ENCODE assay signal across 19 cellular contexts in the genomic region with DNA sequence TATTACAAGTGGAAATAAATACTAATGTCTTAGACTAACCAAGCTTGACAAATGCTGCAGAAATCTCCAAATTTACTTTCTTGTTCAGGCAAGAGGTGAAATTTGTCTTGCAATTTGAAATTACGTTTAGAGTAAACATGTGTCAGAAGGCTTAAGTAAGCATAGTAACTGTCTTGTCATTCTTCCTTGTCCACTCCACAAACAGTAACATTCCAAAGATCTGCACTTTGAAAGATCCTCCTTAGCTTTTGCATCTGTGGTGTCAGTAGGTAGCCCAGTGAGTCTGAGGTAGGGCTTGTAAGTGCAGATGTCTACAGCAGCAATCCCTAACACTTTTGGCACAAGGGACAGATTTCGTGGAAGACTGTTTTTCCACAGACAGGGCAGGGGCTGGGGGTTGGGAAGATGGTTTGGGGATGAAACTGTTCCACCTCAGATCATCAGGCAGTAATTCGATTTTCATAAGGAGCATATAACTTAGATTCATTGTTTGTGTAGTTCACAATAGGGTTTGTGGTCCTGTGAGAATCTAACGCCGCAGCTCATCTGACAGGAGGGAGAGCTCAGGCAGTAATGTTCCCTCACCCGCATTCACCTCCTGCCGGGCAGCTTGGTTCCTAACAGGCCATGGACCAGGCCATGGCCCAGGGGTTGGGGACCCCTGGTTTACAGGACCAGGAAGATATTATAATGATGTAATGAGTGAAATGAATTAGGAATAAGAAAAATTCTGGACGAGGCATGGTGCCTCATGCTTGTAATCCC. TPM values are rescaled to one million over a fixed set of nuclear protein-coding genes. Genes with fewer than 3 reads are reported as not detected.
DNase-seq lines count a peak whose midpoint lies in the region; ATAC-seq, FAIRE-seq and TF ChIP-seq lines count a peak whose summit lies in the region.
"Had no signal": no experiment of that assay in that cellular context is flagged by ENCODE, and none has a peak within 500 bp of the region (broad histone marks: within the 10 kb centered on the region; RNA-seq: fewer than 3 reads in every experiment).

No MANE protein-coding gene starts in this region.

- H3K27ac ChIP-seq in spleen: peak overlapping the region; percentile 3 to 74 (median 22)
- H3K27ac ChIP-seq: cardiac muscle cell, parathyroid adenoma, sigmoid colon had no signal

- TF ChIP-seq CTCF in HFFc6 (IDR thresholded peaks at IDR 0.05): no peak
- TF ChIP-seq CTCF in spleen (IDR thresholded peaks at IDR 0.05 in 8 of 11, conservative IDR thresholded peaks at IDR 0.05 in 3 of 11): no peak

- H3K27ac Mint-ChIP-seq in HFFc6 (peak overlapping the region; percentile 76), T-helper 17 cell (peak overlapping the region; percentile 81)
- no peak overlapping the region for H3K27ac Mint-ChIP-seq in activated CD4-positive, alpha-beta T cell treated with anti-CD3 and anti-CD28 coated beads for 36 hours

- TF ChIP-seq POLR2A in GM12891 (IDR thresholded peaks at IDR 0.05; ENCODE audit: low read depth, low read length): no peak; the same call in 1 of the 2 replicates
- no peak for TF ChIP-seq POLR2A in spleen (IDR thresholded peaks at IDR 0.05)

- FAIRE-seq in GM12891 (lab: Jason Lieb, UNC): peak; percentile 81

- peaks cover 8 to 100% (median 75%) of the 10 kb centered on the region in 6 donors for H3K4me1 ChIP-seq in spleen
- H3K4me1 ChIP-seq: sigmoid colon had no signal

- CTCF ChIA-PET in activated CD4-positive, alpha-beta T cell treated with anti-CD3 and anti-CD28 coated beads for 36 hours (lab: Charles Lee): interaction anchor here (1.2 kb wide), 1 partner anchor 11 kb away, joined by 3 read pairs; no protein-coding TSS in a partner anchor

- intact Hi-C loops in spleen (cut with DNase I; ENCODE audit: low total_unique reads): no loop called here
- intact Hi-C loops in activated CD4-positive, alpha-beta T cell treated with anti-CD3 and anti-CD28 coated beads for 36 hours (cut with DNase I, micrococcal nuclease): loop anchor here in 1 of 2 experiments (5.0 kb wide), 1 partner anchor 428 kb away; no protein-coding TSS in a partner anchor

- no peaks in the 10 kb centered on the region for H3K9me3 Mint-ChIP-seq in HFFc6
- H3K9me3 Mint-ChIP-seq in activated CD4-positive, alpha-beta T cell treated with anti-CD3 and anti-CD28 coated beads for 36 hours (ENCODE audit: low read depth): no peaks in the 10 kb centered on the region
- H3K9me3 Mint-ChIP-seq: activated T-helper 17 cell treated with anti-CD3 and anti-CD28 coated beads, Interleukin-2, amount 50 U/mL, for 72 hours had no signal

- DNase-seq in GM12891 (ENCODE audit: insufficient read length, low spot score) (no peak), HFFc6 (no peak), T-helper 17 cell (no peak), spleen (no peak), HUDEP-2 (lab: John Stamatoyannopoulos, UW; ENCODE audit: unreplicated experiment in 76 of 76) (no peak)
- DNase-seq in activated CD4-positive, alpha-beta T cell treated with anti-CD3 and anti-CD28 coated beads for 36 hours: no peak
- DNase-seq: activated CD8-positive, alpha-beta memory T cell treated with anti-CD3 and anti-CD28 coated beads, Interleukin-2, amount 10 ng/mL, durations not matched to agents 7 days and 5 days; AML-193; KBM-7; NCI-H1092; NCI-H526 treated with DMSO at 0.1 percent for 48 hours; OCI-M1; sigmoid colon; stimulated activated CD4-positive, alpha-beta T cell treated with anti-CD3 and anti-CD28 coated beads, Interleukin-1b, Interleukin-23, amount 100 ng/mL, for 48 hours; T1000 had no signal

- H3K4me3 ChIP-seq in spleen: no peak overlapping the region
- H3K4me3 ChIP-seq: cardiac muscle cell, sigmoid colon had no signal

- H3K36me3 Mint-ChIP-seq in HFFc6 (ENCODE audit: low read depth) (peaks cover 4% of the 10 kb centered on the region; the same call in 1 of the 2 replicates), T-helper 17 cell (ENCODE audit: low read depth) (peaks cover 2% of the 10 kb centered on the region)
- no peaks in the 10 kb centered on the region for H3K36me3 Mint-ChIP-seq in activated CD4-positive, alpha-beta T cell treated with anti-CD3 and anti-CD28 coated beads for 36 hours (ENCODE audit: low read depth)

- no peaks in the 10 kb centered on the region for H3K27me3 ChIP-seq in spleen (replicated peaks in 1 of 7)
- H3K27me3 ChIP-seq: cardiac muscle cell, sigmoid colon had no signal

- H3K9me3 ChIP-seq in T-helper 17 cell (ENCODE audit: control insufficient read depth, low read length, poor library complexity, severe bottlenecking) (no peaks in the 10 kb centered on the region), spleen (no peaks in the 10 kb centered on the region)
- H3K9me3 ChIP-seq: sigmoid colon had no signal

- H3K27me3 Mint-ChIP-seq in HFFc6 (ENCODE audit: insufficient read depth) (peaks cover 4% of the 10 kb centered on the region), T-helper 17 cell (no peaks in the 10 kb centered on the region)
- H3K27me3 Mint-ChIP-seq in activated CD4-positive, alpha-beta T cell treated with anti-CD3 and anti-CD28 coated beads for 36 hours: peaks cover 5% of the 10 kb centered on the region

- H3K36me3 ChIP-seq in spleen: no peaks in the 10 kb centered on the region
- H3K36me3 ChIP-seq: cardiac muscle cell, sigmoid colon had no signal

- H3K4me3 Mint-ChIP-seq in HFFc6 (peak overlapping the region; percentile 29), T-helper 17 cell (no peak overlapping the region)
- no peak overlapping the region for H3K4me3 Mint-ChIP-seq in activated CD4-positive, alpha-beta T cell treated with anti-CD3 and anti-CD28 coated beads for 36 hours

- ATAC-seq in T-helper 17 cell (no peak), HG02759 (IDR thresholded peaks at IDR 0.05; ENCODE audit: unreplicated experiment) (no peak)
- no peak for ATAC-seq in activated CD4-positive, alpha-beta T cell treated with anti-CD3 and anti-CD28 coated beads for 36 hours
- ATAC-seq: activated CD8-positive, alpha-beta memory T cell treated with anti-CD3 and anti-CD28 coated beads, Interleukin-2, amount 10 ng/mL, durations not matched to agents 7 days and 5 days had no signal

- H3K4me1 Mint-ChIP-seq in HFFc6 (ENCODE audit: low read depth) (peaks cover 55% of the 10 kb centered on the region), T-helper 17 cell (peaks cover 29% of the 10 kb centered on the region)
- peaks cover 39% of the 10 kb centered on the region for H3K4me1 Mint-ChIP-seq in activated CD4-positive, alpha-beta T cell treated with anti-CD3 and anti-CD28 coated beads for 36 hours

- WGBS in spleen, 5 donors: 78 to 91% (median 84%) methylated on average over 8 of the region's 8 CpGs

- POLR2A ChIA-PET in activated CD4-positive, alpha-beta T cell treated with anti-CD3 and anti-CD28 coated beads for 36 hours (lab: Charles Lee): no interaction called here

TF ChIP-seq in GM12891, 5 proteins besides CTCF, POLR2A, EP300 and RAD21:
- TF ChIP-seq TAF1 (IDR thresholded peaks at IDR 0.05; ENCODE audit: low read depth, low read length) (peak; percentile 12; the same call in 1 of the 2 replicates), POLR2AphosphoS5 (IDR thresholded peaks at IDR 0.05; ENCODE audit: low read depth, low read length) (no peak; the same call in 1 of the 2 replicates)

RNA-seq across cellular contexts. Expression of a gene that starts 18.6 kb away (rescaled TPM):
- 104 TPM for polyA plus RNA-seq in GM12891 (2012; ENCODE audit: low read depth, missing spikeins)
- total RNA-seq in HFFc6 (2021; fragmentation: NEBNext Ultra II Directional; extraction: Animal tissue kit (Norgen Biotek cat#: 25700)): 1 to 10 TPM; 1.7 to 4.6 (median 3.0) TPM
- 10 to 100 TPM in 1 of 2 donors, 1 to 10 TPM in 1; 3.9 to 13.5 TPM for total RNA-seq in T-helper 17 cell
- total RNA-seq in spleen: 10 to 100 TPM; 38.7 to 68.1 (median 48.7) TPM
- polyA plus RNA-seq in spleen: 10 to 100 TPM; 13.2 to 15.9 (median 14.0) TPM
- 1 to 10 TPM; 3.9 to 4.5 TPM for total RNA-seq in activated CD4-positive, alpha-beta T cell treated with anti-CD3 and anti-CD28 coated beads for 36 hours
